In the genomic region with DNA sequence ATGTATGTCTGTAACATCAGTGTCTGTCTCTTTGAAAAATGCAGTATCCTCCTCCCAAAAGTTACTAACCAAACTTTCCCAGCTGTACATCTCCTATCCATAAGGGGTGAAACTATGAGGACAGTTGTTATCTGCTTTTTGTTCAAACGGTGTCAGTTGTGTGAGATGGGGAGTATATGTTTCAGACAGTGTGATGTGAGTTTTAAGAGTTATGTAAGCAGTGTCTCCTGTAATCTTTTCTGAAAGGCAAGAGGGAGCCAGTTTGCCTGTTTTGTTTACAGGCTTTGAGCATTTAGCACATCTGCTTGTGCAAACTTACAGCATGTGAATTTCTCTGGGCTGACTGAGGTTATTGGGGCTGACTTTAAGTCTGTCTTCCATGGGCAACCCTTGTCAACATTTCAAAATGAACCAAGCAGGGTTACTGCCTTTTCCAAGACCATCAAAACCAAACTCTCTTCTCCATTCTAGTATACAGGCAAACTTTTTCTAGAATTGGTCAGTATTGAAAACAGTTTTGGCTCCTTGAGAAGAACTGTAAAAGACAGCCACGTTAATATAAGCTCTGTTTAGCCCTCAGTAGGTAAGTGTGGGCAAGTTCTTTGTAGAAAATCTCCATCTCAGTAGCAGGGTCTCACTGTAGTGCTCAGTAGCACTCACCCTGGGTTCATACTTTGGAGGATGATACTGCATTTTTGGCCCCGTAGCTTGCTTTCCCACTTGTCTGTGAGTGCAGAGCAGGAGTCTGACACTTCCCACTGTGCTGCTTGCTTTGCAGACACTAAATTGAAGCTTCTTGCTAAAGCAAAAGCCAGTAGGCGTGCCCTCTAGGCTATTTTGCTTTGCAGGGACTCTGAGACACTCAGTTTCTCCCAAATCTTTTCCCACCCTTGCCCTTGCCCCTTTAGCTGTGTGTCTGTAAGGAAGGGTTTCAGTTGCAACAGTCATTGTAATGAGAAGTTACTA, we compare ENCODE assay signal across 8 cellular contexts. TPM values are rescaled to one million over a fixed set of nuclear protein-coding genes. Genes with fewer than 3 reads are reported as not detected.
DNase-seq lines count a peak whose midpoint lies in the region; ATAC-seq lines count a peak whose summit lies in the region.

No MANE protein-coding gene starts in this region.

- ATAC-seq in HG03432 (IDR thresholded peaks at IDR 0.05; ENCODE audit: unreplicated experiment): no peak

- peak; percentile 37 for DNase-seq in SIG-M5 treated with dmso at 0.1 percent for 504 hours (lab: John Stamatoyannopoulos, UW; ENCODE audit: unreplicated experiment)
- DNase-seq in SIG-M5 (lab: John Stamatoyannopoulos, UW): no peak
- DNase-seq in activated naive CD8-positive, alpha-beta T cell treated with anti-CD3 and anti-CD28 coated beads for 36 hours: no peak
- DNase-seq in islet precursor cell: peak; percentile 75
- DNase-seq in superior temporal gyrus (ENCODE audit: extremely low spot score): peak; percentile 67
- no peak for DNase-seq in HuH-7.5 (ENCODE audit: low spot score)
- no peak for DNase-seq in HK-2 (ENCODE audit: unreplicated experiment)

- peak overlapping the region; percentile 92 for H3K27ac Mint-ChIP-seq in activated naive CD8-positive, alpha-beta T cell treated with anti-CD3 and anti-CD28 coated beads for 36 hours

- H3K9me3 Mint-ChIP-seq in activated naive CD8-positive, alpha-beta T cell treated with anti-CD3 and anti-CD28 coated beads for 36 hours: no peaks in the 10 kb centered on the region

- H3K4me1 Mint-ChIP-seq in activated naive CD8-positive, alpha-beta T cell treated with anti-CD3 and anti-CD28 coated beads for 36 hours: peaks cover 59% of the 10 kb centered on the region

- no peaks in the 10 kb centered on the region for H3K27me3 Mint-ChIP-seq in activated naive CD8-positive, alpha-beta T cell treated with anti-CD3 and anti-CD28 coated beads for 36 hours

- peak overlapping the region; percentile 74 for H3K4me3 Mint-ChIP-seq in activated naive CD8-positive, alpha-beta T cell treated with anti-CD3 and anti-CD28 coated beads for 36 hours

- peaks cover 1% of the 10 kb centered on the region for H3K36me3 Mint-ChIP-seq in activated naive CD8-positive, alpha-beta T cell treated with anti-CD3 and anti-CD28 coated beads for 36 hours

RNA-seq across cellular contexts. Expression of a gene that starts 34.5 kb away (rescaled TPM):
- 100 to 1,000 TPM; 345 to 385 TPM for total RNA-seq in activated naive CD8-positive, alpha-beta T cell treated with anti-CD3 and anti-CD28 coated beads for 36 hours

RNA-seq across cellular contexts. Expression of a gene that starts 57.9 kb away (rescaled TPM):
- 10 to 100 TPM; 42.1 to 44.0 TPM for total RNA-seq in activated naive CD8-positive, alpha-beta T cell treated with anti-CD3 and anti-CD28 coated beads for 36 hours

Comparison
In these comparisons a context has a peak if more than half of its experiments do, and no peak if none do; other contexts are left out.
1. DNase-seq: peak in SIG-M5 treated with dmso at 0.1 percent for 504 hours (single experiment), islet precursor cell (single experiment) and superior temporal gyrus (single experiment); none in SIG-M5 (single experiment), activated naive CD8-positive, alpha-beta T cell treated with anti-CD3 and anti-CD28 coated beads for 36 hours (single experiment), HuH-7.5 (single experiment) and HK-2 (single experiment).